Comparison of ENCODE assay signal across 8 cellular contexts in genomic region chr16:57045694-57046381, GRCh38. TPM values are rescaled to one million over a fixed set of nuclear protein-coding genes. Genes with fewer than 3 reads are reported as not detected.
DNase-seq lines count a peak whose midpoint lies in the region; ATAC-seq and TF ChIP-seq lines count a peak whose summit lies in the region.

No MANE protein-coding gene starts in this region.

- H3K4me1 Mint-ChIP-seq in activated naive CD4-positive, alpha-beta T cell treated with anti-CD3 and anti-CD28 coated beads for 36 hours (ENCODE audit: low read depth): peaks cover 65% of the 10 kb centered on the region

- peak overlapping the region; percentile 73 for H3K27ac Mint-ChIP-seq in activated naive CD4-positive, alpha-beta T cell treated with anti-CD3 and anti-CD28 coated beads for 36 hours

- no peak overlapping the region for H3K4me3 ChIP-seq in LNCaP clone FGC (ENCODE audit: low read depth, low read length)

- POLR2A ChIA-PET in GM10248 (lab: Yijun Ruan, JAX): no interaction called here

- TF ChIP-seq CTCF in GM10248 (IDR thresholded peaks at IDR 0.05; ENCODE audit: control extremely low read depth, extremely low read depth, low read depth, missing control alignments) (peak; percentile 86), LNCaP clone FGC (IDR thresholded peaks at IDR 0.05; ENCODE audit: control insufficient read depth, extremely low read depth, insufficient read depth) (peak; percentile 45)

- H3K27me3 Mint-ChIP-seq in activated naive CD4-positive, alpha-beta T cell treated with anti-CD3 and anti-CD28 coated beads for 36 hours (ENCODE audit: low read depth): no peaks in the 10 kb centered on the region

- CTCF ChIA-PET in GM10248 (lab: Yijun Ruan, JAX): interaction anchor here (0.7 to 3.8 kb wide), 44 partner anchors 9 to 255 kb away, joined by 3 to 58 read pairs (median 5); partner anchors contain the start of genes CETP and NLRC5
- CTCF ChIA-PET in activated naive CD4-positive, alpha-beta T cell treated with anti-CD3 and anti-CD28 coated beads for 36 hours (lab: Charles Lee): interaction anchor here (0.6 to 3.1 kb wide), 5 partner anchors 38 to 85 kb away, joined by 3 to 25 read pairs (median 3); no protein-coding TSS in a partner anchor

- no peak overlapping the region for H3K4me3 Mint-ChIP-seq in activated naive CD4-positive, alpha-beta T cell treated with anti-CD3 and anti-CD28 coated beads for 36 hours

- H3K9me3 Mint-ChIP-seq in activated naive CD4-positive, alpha-beta T cell treated with anti-CD3 and anti-CD28 coated beads for 36 hours: no peaks in the 10 kb centered on the region

- intact Hi-C loops in activated naive CD4-positive, alpha-beta T cell treated with anti-CD3 and anti-CD28 coated beads for 36 hours (cut with micrococcal nuclease): loop anchor here (10.0 kb wide), 1 partner anchor 181 kb away; the partner anchor contains the start of gene SLC12A3

- DNase-seq in GM10248 (ENCODE audit: extremely low spot score) (peak; percentile 81), LNCaP clone FGC (ENCODE audit: low read depth) (no peak), germinal center (ENCODE audit: low spot score) (peak; percentile 84), occipital lobe (lab: John Stamatoyannopoulos, UW) (peak; percentile 3)
- peak; percentile 51 for DNase-seq in activated naive CD4-positive, alpha-beta T cell treated with anti-CD3 and anti-CD28 coated beads for 36 hours

- no peak for ATAC-seq in HG02623 (IDR thresholded peaks at IDR 0.05; ENCODE audit: unreplicated experiment)
- no peak for ATAC-seq in HG02642 (IDR thresholded peaks at IDR 0.05; ENCODE audit: poor library complexity, unreplicated experiment)
- no peak for ATAC-seq in GM19455 (IDR thresholded peaks at IDR 0.05; ENCODE audit: unreplicated experiment)

- peaks cover 50% of the 10 kb centered on the region for H3K36me3 Mint-ChIP-seq in activated naive CD4-positive, alpha-beta T cell treated with anti-CD3 and anti-CD28 coated beads for 36 hours (ENCODE audit: low read depth)

RNA-seq across cellular contexts. Expression of gene CPNE2, which starts 46.5 kb away (rescaled TPM):
- total RNA-seq in activated naive CD4-positive, alpha-beta T cell treated with anti-CD3 and anti-CD28 coated beads for 36 hours: 1 to 10 TPM; 5.1 TPM
- total RNA-seq in occipital lobe: 40.6 TPM

RNA-seq across cellular contexts. Expression of gene NLRC5, which starts 56.5 kb away (rescaled TPM):
- 100 to 1,000 TPM; 104 to 119 TPM for total RNA-seq in activated naive CD4-positive, alpha-beta T cell treated with anti-CD3 and anti-CD28 coated beads for 36 hours
- total RNA-seq in occipital lobe: 2.0 TPM

Comparison
In these comparisons a context has a peak if more than half of its experiments do, and no peak if none do; other contexts are left out.
1. RNA of gene NLRC5, which starts 56.5 kb away (total RNA-seq): 104 to 119 TPM in activated naive CD4-positive, alpha-beta T cell treated with anti-CD3 and anti-CD28 coated beads for 36 hours; 2.0 TPM in occipital lobe (single experiment); every median in the first group is over 10 times any median in the second.